32 cellular contexts compared by ENCODE assay signal in the genomic region with DNA sequence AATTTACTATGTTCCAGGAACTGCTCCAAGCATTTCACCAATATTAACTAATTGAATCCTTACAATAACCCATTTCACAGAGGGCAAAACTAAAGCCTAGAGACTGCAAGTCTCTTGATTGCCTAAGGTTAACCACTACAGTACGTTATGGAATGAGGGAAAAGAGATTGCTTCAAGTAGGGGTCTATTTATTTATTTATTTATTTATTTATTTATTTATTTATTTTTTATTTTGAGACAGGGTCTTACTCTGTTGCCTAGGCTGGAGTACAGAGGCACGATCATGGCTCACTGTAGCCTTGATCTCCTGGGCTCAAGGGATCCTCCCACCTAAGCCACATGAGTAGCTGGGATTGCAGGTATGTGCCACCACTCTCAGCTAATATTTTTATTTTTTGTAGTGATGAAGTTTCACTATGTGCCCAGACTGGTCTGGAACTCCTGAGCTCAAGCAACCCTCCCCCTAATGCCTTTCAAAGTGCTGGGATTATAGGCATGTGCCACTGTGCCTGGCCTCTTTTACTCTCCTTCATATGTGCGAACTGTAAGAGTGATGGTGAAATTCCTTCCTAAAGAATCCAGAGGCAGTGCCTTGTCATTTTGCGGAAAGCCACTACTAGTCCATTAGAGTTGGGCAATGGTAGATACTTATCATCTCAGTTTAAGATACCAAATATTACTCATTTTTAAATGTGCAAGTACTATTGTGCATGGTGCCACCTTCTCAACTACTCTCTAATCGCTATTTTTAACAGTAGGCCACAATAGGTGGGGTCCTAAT.
"Had no signal": no experiment of that assay in that cellular context is flagged by ENCODE, and none has a peak within 500 bp of the region (broad histone marks: within the 10 kb centered on the region; RNA-seq: fewer than 3 reads in every experiment).

No MANE protein-coding gene starts in this region.

- H3K4me3 ChIP-seq: body of pancreas, breast epithelium had no signal

- H3K36me3 ChIP-seq: brain microvascular endothelial cell, breast epithelium, WERI-Rb-1 had no signal

- H3K27ac ChIP-seq: body of pancreas, brain microvascular endothelial cell, breast epithelium, WERI-Rb-1 had no signal

- H3K9me3 ChIP-seq: body of pancreas, breast epithelium had no signal

- H3K4me1 ChIP-seq: body of pancreas, breast epithelium had no signal

- DNase-seq: activated CD4-positive, alpha-beta memory T cell treated with anti-CD3 and anti-CD28 coated beads, Interleukin-2, amount 10 ng/mL, durations not matched to agents 7 days and 5 days; activated CD4-positive, alpha-beta T cell treated with anti-CD3 and anti-CD28 coated beads for 1 hour; activated CD4-positive, alpha-beta T cell treated with anti-CD3 and anti-CD28 coated beads for 36 hours; activated CD4-positive, alpha-beta T cell treated with anti-CD3 and anti-CD28 coated beads for 48 hours; activated CD4-positive, alpha-beta T cell treated with anti-CD3 and anti-CD28 coated beads, Interleukin-2, amount 10 ng/mL, durations not matched to agents 7 days and 5 days; activated CD4-positive, alpha-beta T cell treated with anti-CD3 and anti-CD28 coated beads, Interleukin-2, amount 50 U/mL, for 48 hours; activated CD4-positive, CD25-positive, alpha-beta regulatory T cell; activated CD8-positive, alpha-beta memory T cell treated with anti-CD3 and anti-CD28 coated beads for 24 hours; activated CD8-positive, alpha-beta memory T cell treated with anti-CD3 and anti-CD28 coated beads, Interleukin-2, amount 10 ng/mL, durations not matched to agents 7 days and 5 days; activated CD8-positive, alpha-beta memory T cell treated with anti-CD3 and anti-CD28 coated beads, Interleukin-2, amount 50 U/mL, for 48 hours; activated CD8-positive, alpha-beta T cell treated with anti-CD3 and anti-CD28 coated beads, Interleukin-2, amount 10 ng/mL, durations not matched to agents 7 days and 5 days; activated effector memory CD4-positive, alpha-beta T cell treated with Interleukin-2 at 50 U/mL for 16 hours; activated gamma-delta T cell; activated naive CD4-positive, alpha-beta T cell treated with anti-CD3 and anti-CD28 coated beads, Interleukin-2, amount 10 ng/mL, durations not matched to agents 7 days and 5 days; activated naive CD4-positive, alpha-beta T cell treated with Interleukin-2 at 50 U/mL for 16 hours; activated naive CD8-positive, alpha-beta T cell treated with anti-CD3 and anti-CD28 coated beads, Interleukin-2, amount 10 ng/mL, durations not matched to agents 7 days and 5 days; activated naive CD8-positive, alpha-beta T cell treated with anti-CD3 and anti-CD28 coated beads, Interleukin-2, amount 50 U/mL, for 24 hours; activated T-cell treated with anti-CD3 and anti-CD28 coated beads, Interleukin-2, amount 50 U/mL, for 24 hours; activated T-cell treated with anti-CD3 and anti-CD28 coated beads, Interleukin-2, amount 50 U/mL, for 48 hours; amniotic stem cell; aorta; body of pancreas; brain microvascular endothelial cell; central memory CD4-positive, alpha-beta T cell; T-helper 1 cell; T-helper 2 cell; T-helper 9 cell; WERI-Rb-1 had no signal

- ATAC-seq: activated CD4-positive, alpha-beta T cell treated with anti-CD3 and anti-CD28 coated beads for 36 hours; activated CD4-positive, CD25-positive, alpha-beta regulatory T cell treated with anti-CD3 and anti-CD28 coated beads, Interleukin-2, amount 50 U/mL, for 24 hours; activated CD8-positive, alpha-beta memory T cell treated with anti-CD3 and anti-CD28 coated beads, Interleukin-2, amount 10 ng/mL, durations not matched to agents 7 days and 5 days; activated CD8-positive, alpha-beta T cell treated with anti-CD3 and anti-CD28 coated beads, Interleukin-2, amount 10 ng/mL, durations not matched to agents 7 days and 5 days; activated naive CD8-positive, alpha-beta T cell treated with anti-CD3 and anti-CD28 coated beads, Interleukin-2, amount 50 U/mL, for 24 hours; body of pancreas; WTC11 had no signal

- H3K27me3 ChIP-seq: body of pancreas, brain microvascular endothelial cell, breast epithelium had no signal

- FAIRE-seq: astrocyte had no signal
